19 cellular contexts compared by ENCODE assay signal in genomic region chrX:39805022-39805421, GRCh38.
A peak's percentile ranks its signal among the peaks of the same experiment; 100 is the strongest.
DNase-seq lines count a peak whose midpoint lies in the region; ATAC-seq and TF ChIP-seq lines count a peak whose summit lies in the region.
"Had no signal": no experiment of that assay in that cellular context is flagged by ENCODE, and none has a peak within 500 bp of the region (broad histone marks: within the 10 kb centered on the region; RNA-seq: fewer than 3 reads in every experiment).

No MANE protein-coding gene starts in this region.

- ATAC-seq in activated CD8-positive, alpha-beta T cell treated with anti-CD3 and anti-CD28 coated beads for 36 hours: no peak
- no peak for ATAC-seq in activated CD8-positive, alpha-beta T cell treated with anti-CD3 and anti-CD28 coated beads, Interleukin-2, amount 10 ng/mL, durations not matched to agents 7 days and 5 days

- peaks cover 3% of the 10 kb centered on the region for H3K9me3 Mint-ChIP-seq in activated CD8-positive, alpha-beta T cell treated with anti-CD3 and anti-CD28 coated beads for 36 hours
- H3K9me3 Mint-ChIP-seq in activated CD8-positive, alpha-beta T cell treated with anti-CD3 and anti-CD28 coated beads, Interleukin-2, amount 10 ng/mL, durations not matched to agents 7 days and 5 days (ENCODE audit: insufficient read depth): no peaks in the 10 kb centered on the region
- H3K9me3 Mint-ChIP-seq in neural crest cell: peaks cover 3% of the 10 kb centered on the region

- TF ChIP-seq CTCF in activated CD8-positive, alpha-beta T cell treated with anti-CD3 and anti-CD28 coated beads for 36 hours (IDR thresholded peaks at IDR 0.05): no peak
- no peak for TF ChIP-seq CTCF in epithelial cell of esophagus (IDR thresholded peaks at IDR 0.05; ENCODE audit: insufficient read depth, low read depth, low read length, missing control alignments)
- no peak for TF ChIP-seq CTCF in neural crest cell (conservative IDR thresholded peaks at IDR 0.05)

- POLR2A ChIA-PET in activated CD8-positive, alpha-beta T cell treated with anti-CD3 and anti-CD28 coated beads for 36 hours (lab: Charles Lee): no interaction called here
- POLR2A ChIA-PET in activated CD8-positive, alpha-beta T cell treated with anti-CD3 and anti-CD28 coated beads, Interleukin-2, amount 10 ng/mL, durations not matched to agents 7 days and 5 days (lab: Charles Lee): no interaction called here

- H3K4me3 Mint-ChIP-seq in activated CD8-positive, alpha-beta T cell treated with anti-CD3 and anti-CD28 coated beads for 36 hours: no peak overlapping the region
- no peak overlapping the region for H3K4me3 Mint-ChIP-seq in activated CD8-positive, alpha-beta T cell treated with anti-CD3 and anti-CD28 coated beads, Interleukin-2, amount 10 ng/mL, durations not matched to agents 7 days and 5 days
- H3K4me3 Mint-ChIP-seq in neural crest cell: no peak overlapping the region
- H3K4me3 Mint-ChIP-seq: B cell, CD14-positive monocyte had no signal

- peaks cover 11% of the 10 kb centered on the region for H3K4me1 Mint-ChIP-seq in activated CD8-positive, alpha-beta T cell treated with anti-CD3 and anti-CD28 coated beads for 36 hours (ENCODE audit: low read depth)
- no peaks in the 10 kb centered on the region for H3K4me1 Mint-ChIP-seq in activated CD8-positive, alpha-beta T cell treated with anti-CD3 and anti-CD28 coated beads, Interleukin-2, amount 10 ng/mL, durations not matched to agents 7 days and 5 days (ENCODE audit: low read depth)
- peaks cover 29% of the 10 kb centered on the region for H3K4me1 Mint-ChIP-seq in neural crest cell
- H3K4me1 Mint-ChIP-seq: B cell had no signal

- peak overlapping the region; percentile 57 for H3K27ac Mint-ChIP-seq in activated CD8-positive, alpha-beta T cell treated with anti-CD3 and anti-CD28 coated beads for 36 hours
- no peak overlapping the region for H3K27ac Mint-ChIP-seq in activated CD8-positive, alpha-beta T cell treated with anti-CD3 and anti-CD28 coated beads, Interleukin-2, amount 10 ng/mL, durations not matched to agents 7 days and 5 days
- peak overlapping the region; percentile 50 for H3K27ac Mint-ChIP-seq in neural crest cell (ENCODE audit: unreplicated experiment)
- H3K27ac Mint-ChIP-seq: B cell, CD14-positive monocyte had no signal

- CTCF ChIA-PET in activated CD8-positive, alpha-beta T cell treated with anti-CD3 and anti-CD28 coated beads for 36 hours (lab: Charles Lee): interaction anchor here (1.4 to 2.2 kb wide), 2 partner anchors 11 to 75 kb away, joined by 3 to 6 read pairs; no protein-coding TSS in a partner anchor
- CTCF ChIA-PET in activated CD8-positive, alpha-beta T cell treated with anti-CD3 and anti-CD28 coated beads, Interleukin-2, amount 10 ng/mL, durations not matched to agents 7 days and 5 days (lab: Charles Lee): no interaction called here

- no peaks in the 10 kb centered on the region for H3K36me3 Mint-ChIP-seq in activated CD8-positive, alpha-beta T cell treated with anti-CD3 and anti-CD28 coated beads for 36 hours (ENCODE audit: low read depth)
- no peaks in the 10 kb centered on the region for H3K36me3 Mint-ChIP-seq in activated CD8-positive, alpha-beta T cell treated with anti-CD3 and anti-CD28 coated beads, Interleukin-2, amount 10 ng/mL, durations not matched to agents 7 days and 5 days (ENCODE audit: low read depth)
- no peaks in the 10 kb centered on the region for H3K36me3 Mint-ChIP-seq in neural crest cell (ENCODE audit: low read depth)
- H3K36me3 Mint-ChIP-seq: CD14-positive monocyte had no signal

- intact Hi-C loops in activated CD8-positive, alpha-beta T cell treated with anti-CD3 and anti-CD28 coated beads for 36 hours (cut with micrococcal nuclease): no loop called here

- H3K4me3 ChIP-seq in epithelial cell of esophagus (ENCODE audit: low read length): no peak overlapping the region
- H3K4me3 ChIP-seq: MG63, SJCRH30 had no signal

- no peak for DNase-seq in activated CD8-positive, alpha-beta T cell treated with anti-CD3 and anti-CD28 coated beads for 36 hours
- DNase-seq in activated CD8-positive, alpha-beta T cell treated with anti-CD3 and anti-CD28 coated beads, Interleukin-2, amount 10 ng/mL, durations not matched to agents 7 days and 5 days: no peak
- DNase-seq in NCI-H69 (lab: John Stamatoyannopoulos, UW) (peak; percentile 4), epithelial cell of esophagus (ENCODE audit: low read depth) (peak; percentile 35), neural crest cell (ENCODE audit: low read depth, low spot score) (no peak), foreskin melanocyte (no peak), DMS53 (lab: John Stamatoyannopoulos, UW) (no peak)
- DNase-seq: GF-D8, Kasumi-1, MG63, NCI-H1417, NCI-H1694 treated with DMSO at 0.1 percent for 48 hours, NCI-H2081 treated with DMSO at 0.1 percent for 48 hours, NCI-H2171 treated with DMSO at 0.1 percent for 48 hours, NCI-H524 treated with DMSO at 0.1 percent for 48 hours, OCI-M1, SJCRH30 had no signal

- no peaks in the 10 kb centered on the region for H3K27me3 Mint-ChIP-seq in activated CD8-positive, alpha-beta T cell treated with anti-CD3 and anti-CD28 coated beads for 36 hours
- no peaks in the 10 kb centered on the region for H3K27me3 Mint-ChIP-seq in activated CD8-positive, alpha-beta T cell treated with anti-CD3 and anti-CD28 coated beads, Interleukin-2, amount 10 ng/mL, durations not matched to agents 7 days and 5 days (ENCODE audit: low read depth)
- no peaks in the 10 kb centered on the region for H3K27me3 Mint-ChIP-seq in neural crest cell (ENCODE audit: low read depth)

Comparison
In these comparisons a context has a peak if more than half of its experiments do, and no peak if none do; other contexts are left out.
1. DNase-seq: peak in NCI-H69 (single experiment) and epithelial cell of esophagus (single experiment); none in activated CD8-positive, alpha-beta T cell treated with anti-CD3 and anti-CD28 coated beads for 36 hours (single experiment), activated CD8-positive, alpha-beta T cell treated with anti-CD3 and anti-CD28 coated beads, Interleukin-2, amount 10 ng/mL, durations not matched to agents 7 days and 5 days (single experiment), neural crest cell (single experiment), foreskin melanocyte (single experiment) and DMS53 (single experiment).